8 cellular contexts compared by ENCODE assay signal in the genomic region with DNA sequence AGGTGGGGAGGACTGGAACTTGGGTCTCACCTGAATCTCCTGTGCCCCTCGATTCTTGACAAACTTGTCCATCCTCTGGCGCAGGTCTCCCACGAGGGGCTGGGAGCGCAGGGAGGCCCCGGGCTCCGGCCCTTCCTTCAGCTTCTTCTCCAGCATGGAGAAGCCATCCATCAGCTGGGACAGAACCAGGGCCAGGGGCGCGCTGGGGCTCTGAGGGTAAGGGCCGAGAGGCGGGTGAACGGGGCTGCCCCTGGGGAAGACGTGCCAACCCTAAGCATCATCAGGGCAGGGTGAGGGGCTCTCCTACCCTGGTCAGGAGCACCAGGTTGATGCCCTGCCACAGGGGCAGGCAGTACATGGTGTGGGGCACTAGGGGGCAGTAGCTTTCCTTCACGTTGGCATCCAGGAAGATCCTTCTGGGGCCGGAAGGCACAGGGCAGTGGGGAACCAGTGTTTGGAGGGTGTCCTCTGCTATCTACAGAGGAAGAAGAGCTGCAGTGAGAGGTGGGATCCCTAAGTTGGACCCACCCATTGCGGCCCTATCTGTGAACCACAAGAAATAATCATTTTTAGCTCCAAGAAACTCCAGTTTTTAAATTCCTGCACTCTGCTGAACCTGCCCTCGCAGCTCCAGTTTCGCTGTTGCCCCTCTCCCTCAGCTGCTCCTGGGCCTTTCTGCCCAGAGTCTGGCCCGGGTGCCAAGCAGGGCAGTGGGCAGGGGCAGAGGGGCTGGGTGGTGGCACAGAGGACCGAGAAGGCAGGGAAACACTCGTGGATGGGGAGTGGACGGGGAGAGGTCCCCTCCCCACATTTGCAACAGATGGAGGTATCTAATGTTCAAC. TPM values are rescaled to one million over a fixed set of nuclear protein-coding genes. Genes with fewer than 3 reads are reported as not detected.
DNase-seq lines count a peak whose midpoint lies in the region; TF ChIP-seq lines count a peak whose summit lies in the region.

No MANE protein-coding gene starts in this region.

- H3K36me3 ChIP-seq in NT2/D1 (ENCODE audit: insufficient read depth, insufficient read length, low read length) (peaks cover 31% of the 10 kb centered on the region), cardiac muscle cell (no peaks in the 10 kb centered on the region)

- H3K4me1 ChIP-seq in NT2/D1 (ENCODE audit: insufficient read depth, insufficient read length) (no peaks in the 10 kb centered on the region), cardiac muscle cell (ENCODE audit: low read depth) (peaks cover 22% of the 10 kb centered on the region)

- peak overlapping the region; percentile 35 for H3K27ac ChIP-seq in cardiac muscle cell

- H3K9me3 ChIP-seq in NT2/D1 (ENCODE audit: insufficient read depth, low read length) (no peaks in the 10 kb centered on the region), cardiac muscle cell (ENCODE audit: low read depth) (no peaks in the 10 kb centered on the region)

- H3K4me3 ChIP-seq in HFF-Myc (replicated peaks; ENCODE audit: low read depth, low read length) (no peak overlapping the region), NT2/D1 (ENCODE audit: insufficient read length, low read depth) (no peak overlapping the region), cardiac muscle cell (no peak overlapping the region)

- TF ChIP-seq CTCF in HFF-Myc (IDR thresholded peaks at IDR 0.05; ENCODE audit: low read depth, low read length, missing control alignments) (peak; percentile 83), cardiac muscle cell (IDR thresholded peaks at IDR 0.05; ENCODE audit: low read depth, low read length) (peak; percentile 77)

- DNase-seq in NCI-H510A treated with DMSO at 0.1 percent for 48 hours (lab: John Stamatoyannopoulos, UW) (peak; percentile 61), NCI-H510A (lab: John Stamatoyannopoulos, UW) (no peak), HFF-Myc (ENCODE audit: extremely low read depth, low read depth) (no peak), NT2/D1 (ENCODE audit: low read depth, low spot score) (peak; percentile 36), cardiac muscle cell (ENCODE audit: low read depth in 1 of 2, low spot score in 1 of 2) (peak; percentile 47 to 69), NCI-H446 (lab: John Stamatoyannopoulos, UW) (no peak)
- peak; percentile 59 to 70 for DNase-seq in activated T-cell treated with anti-CD3 and anti-CD28 coated beads, Interleukin-2, amount 50 U/mL, for 48 hours
- DNase-seq in stimulated activated CD4-positive, alpha-beta T cell treated with anti-CD3 and anti-CD28 coated beads, Interleukin-12 subunit alpha, Interleukin-12 subunit beta, amount 100 ng/mL, for 4 hours: peak; percentile 28

- H3K27me3 ChIP-seq in NT2/D1 (ENCODE audit: insufficient read depth, insufficient read length) (no peaks in the 10 kb centered on the region), cardiac muscle cell (no peaks in the 10 kb centered on the region)

- H3K9ac ChIP-seq in NT2/D1 (ENCODE audit: insufficient read length, low read depth): no peak overlapping the region

RNA-seq across cellular contexts. Expression of gene PYROXD2, which starts 10.8 kb away (rescaled TPM):
- 22.9 and 45.1 TPM in 2 replicates for total RNA-seq in cardiac muscle cell
- polyA plus RNA-seq in cardiac muscle cell: 27.5 and 40.6 TPM in 2 replicates

RNA-seq across cellular contexts. Expression of gene HPS1, which starts 21.0 kb away (rescaled TPM):
- total RNA-seq in cardiac muscle cell: 32.1 and 58.6 TPM in 2 replicates
- 60.9 and 101 TPM in 2 replicates for polyA plus RNA-seq in cardiac muscle cell

Comparison
In these comparisons a context has a peak if more than half of its experiments do, and no peak if none do; other contexts are left out.
1. DNase-seq: peak in NCI-H510A treated with DMSO at 0.1 percent for 48 hours (single experiment), NT2/D1 (single experiment), activated T-cell treated with anti-CD3 and anti-CD28 coated beads, Interleukin-2, amount 50 U/mL, for 48 hours (2 of 2), cardiac muscle cell (2 of 2) and stimulated activated CD4-positive, alpha-beta T cell treated with anti-CD3 and anti-CD28 coated beads, Interleukin-12 subunit alpha, Interleukin-12 subunit beta, amount 100 ng/mL, for 4 hours (single experiment); none in NCI-H510A (single experiment), HFF-Myc (single experiment) and NCI-H446 (0 of 2).